25 cellular contexts compared by ENCODE assay signal in genomic region chr3:11382146-11382545, GRCh38.
"Had no signal": no experiment of that assay in that cellular context is flagged by ENCODE, and none has a peak within 500 bp of the region (broad histone marks: within the 10 kb centered on the region; RNA-seq: fewer than 3 reads in every experiment).

No MANE protein-coding gene starts in this region.

- H3K9me3 Mint-ChIP-seq: activated CD4-positive, alpha-beta memory T cell treated with anti-CD3 and anti-CD28 coated beads, Interleukin-2, amount 10 ng/mL, durations not matched to agents 7 days and 5 days; activated CD4-positive, alpha-beta T cell treated with anti-CD3 and anti-CD28 coated beads, Interleukin-2, amount 10 ng/mL, durations not matched to agents 7 days and 5 days; activated naive CD4-positive, alpha-beta T cell treated with anti-CD3 and anti-CD28 coated beads, Interleukin-2, amount 10 ng/mL, durations not matched to agents 7 days and 5 days; activated naive CD8-positive, alpha-beta T cell treated with anti-CD3 and anti-CD28 coated beads, Interleukin-2, amount 10 ng/mL, durations not matched to agents 7 days and 5 days; activated T-cell treated with anti-CD3 and anti-CD28 coated beads, Interleukin-2, amount 50 U/mL, for 24 hours; dendritic cell treated with granulocyte-macrophage colony-stimulating factor and Interleukin-4, amounts not matched to agents 40 ng/mL and 50 ng/mL, for 4 days; endodermal cell; naive thymus-derived CD8-positive, alpha-beta T cell had no signal

- DNase-seq: activated CD4-positive, alpha-beta memory T cell treated with anti-CD3 and anti-CD28 coated beads, Interleukin-2, amount 10 ng/mL, durations not matched to agents 7 days and 5 days; activated CD4-positive, alpha-beta T cell treated with anti-CD3 and anti-CD28 coated beads, Interleukin-2, amount 10 ng/mL, durations not matched to agents 7 days and 5 days; activated CD4-positive, CD25-positive, alpha-beta regulatory T cell treated with anti-CD3 and anti-CD28 coated beads, Interleukin-2, amount 50 U/mL, for 72 hours; activated CD8-positive, alpha-beta memory T cell treated with anti-CD3 and anti-CD28 coated beads, Interleukin-2, amount 50 U/mL, for 48 hours; activated gamma-delta T cell; activated naive CD4-positive, alpha-beta T cell treated with anti-CD3 and anti-CD28 coated beads, Interleukin-2, amount 10 ng/mL, durations not matched to agents 7 days and 5 days; activated naive CD8-positive, alpha-beta T cell treated with anti-CD3 and anti-CD28 coated beads, Interleukin-2, amount 10 ng/mL, durations not matched to agents 7 days and 5 days; activated T-cell treated with anti-CD3 and anti-CD28 coated beads, Interleukin-2, amount 50 U/mL, for 24 hours; amniotic stem cell; central memory CD4-positive, alpha-beta T cell; endodermal cell; foreskin fibroblast; left ventricle myocardium inferior; naive thymus-derived CD8-positive, alpha-beta T cell; right lobe of liver; stimulated activated CD4-positive, alpha-beta T cell treated with anti-CD3 and anti-CD28 coated beads, Interleukin-12 subunit alpha, Interleukin-12 subunit beta, amount 100 ng/mL, for 4 hours; stimulated activated CD4-positive, alpha-beta T cell treated with anti-CD3 and anti-CD28 coated beads, Interleukin-4, amount 100 ng/mL, for 1 hour; stimulated activated naive CD8-positive, alpha-beta T cell treated with anti-CD3 and anti-CD28 coated beads, Interleukin-15, Interleukin-2, amounts not matched to agents 100 U/mL and 50 U/mL, for 24 hours; T-helper 17 cell; T1000; upper lobe of left lung had no signal

- H3K4me1 Mint-ChIP-seq: activated CD4-positive, alpha-beta memory T cell treated with anti-CD3 and anti-CD28 coated beads, Interleukin-2, amount 10 ng/mL, durations not matched to agents 7 days and 5 days; activated CD4-positive, alpha-beta T cell treated with anti-CD3 and anti-CD28 coated beads, Interleukin-2, amount 10 ng/mL, durations not matched to agents 7 days and 5 days; activated naive CD4-positive, alpha-beta T cell treated with anti-CD3 and anti-CD28 coated beads, Interleukin-2, amount 10 ng/mL, durations not matched to agents 7 days and 5 days; activated naive CD8-positive, alpha-beta T cell treated with anti-CD3 and anti-CD28 coated beads, Interleukin-2, amount 10 ng/mL, durations not matched to agents 7 days and 5 days; naive thymus-derived CD8-positive, alpha-beta T cell had no signal

- H3K27ac Mint-ChIP-seq: activated CD4-positive, alpha-beta memory T cell treated with anti-CD3 and anti-CD28 coated beads, Interleukin-2, amount 10 ng/mL, durations not matched to agents 7 days and 5 days; activated CD4-positive, alpha-beta T cell treated with anti-CD3 and anti-CD28 coated beads, Interleukin-2, amount 10 ng/mL, durations not matched to agents 7 days and 5 days; activated naive CD4-positive, alpha-beta T cell treated with anti-CD3 and anti-CD28 coated beads, Interleukin-2, amount 10 ng/mL, durations not matched to agents 7 days and 5 days; activated naive CD8-positive, alpha-beta T cell treated with anti-CD3 and anti-CD28 coated beads, Interleukin-2, amount 10 ng/mL, durations not matched to agents 7 days and 5 days; activated T-cell treated with anti-CD3 and anti-CD28 coated beads, Interleukin-2, amount 50 U/mL, for 24 hours; dendritic cell treated with granulocyte-macrophage colony-stimulating factor and Interleukin-4, amounts not matched to agents 40 ng/mL and 50 ng/mL, for 4 days; endodermal cell; T-helper 17 cell had no signal

- H3K4me3 ChIP-seq: breast epithelium, left ventricle myocardium inferior, lung, right lobe of liver, upper lobe of left lung had no signal

- H3K27me3 Mint-ChIP-seq: activated CD4-positive, alpha-beta memory T cell treated with anti-CD3 and anti-CD28 coated beads, Interleukin-2, amount 10 ng/mL, durations not matched to agents 7 days and 5 days; activated CD4-positive, alpha-beta T cell treated with anti-CD3 and anti-CD28 coated beads, Interleukin-2, amount 10 ng/mL, durations not matched to agents 7 days and 5 days; activated naive CD4-positive, alpha-beta T cell treated with anti-CD3 and anti-CD28 coated beads, Interleukin-2, amount 10 ng/mL, durations not matched to agents 7 days and 5 days; activated naive CD8-positive, alpha-beta T cell treated with anti-CD3 and anti-CD28 coated beads, Interleukin-2, amount 10 ng/mL, durations not matched to agents 7 days and 5 days; activated T-cell treated with anti-CD3 and anti-CD28 coated beads, Interleukin-2, amount 50 U/mL, for 24 hours; dendritic cell treated with granulocyte-macrophage colony-stimulating factor and Interleukin-4, amounts not matched to agents 40 ng/mL and 50 ng/mL, for 4 days; naive thymus-derived CD8-positive, alpha-beta T cell; T-helper 17 cell had no signal

- H3K27ac ChIP-seq: breast epithelium, left ventricle myocardium inferior, right lobe of liver, upper lobe of left lung had no signal

- H3K4me3 Mint-ChIP-seq: activated CD4-positive, alpha-beta memory T cell treated with anti-CD3 and anti-CD28 coated beads, Interleukin-2, amount 10 ng/mL, durations not matched to agents 7 days and 5 days; activated CD4-positive, alpha-beta T cell treated with anti-CD3 and anti-CD28 coated beads, Interleukin-2, amount 10 ng/mL, durations not matched to agents 7 days and 5 days; activated naive CD4-positive, alpha-beta T cell treated with anti-CD3 and anti-CD28 coated beads, Interleukin-2, amount 10 ng/mL, durations not matched to agents 7 days and 5 days; activated naive CD8-positive, alpha-beta T cell treated with anti-CD3 and anti-CD28 coated beads, Interleukin-2, amount 10 ng/mL, durations not matched to agents 7 days and 5 days; activated T-cell treated with anti-CD3 and anti-CD28 coated beads, Interleukin-2, amount 50 U/mL, for 24 hours; dendritic cell treated with granulocyte-macrophage colony-stimulating factor and Interleukin-4, amounts not matched to agents 40 ng/mL and 50 ng/mL, for 4 days; endodermal cell; naive thymus-derived CD8-positive, alpha-beta T cell had no signal

- H3K9me3 ChIP-seq: breast epithelium, left ventricle myocardium inferior, right lobe of liver, upper lobe of left lung had no signal

- H3K27me3 ChIP-seq: breast epithelium, right lobe of liver, upper lobe of left lung had no signal

- H3K36me3 ChIP-seq: breast epithelium, left ventricle myocardium inferior, right lobe of liver had no signal

- H3K4me1 ChIP-seq: right lobe of liver had no signal

- ATAC-seq: esophagus mucosa; naive thymus-derived CD8-positive, alpha-beta T cell; right lobe of liver; stimulated activated naive CD8-positive, alpha-beta T cell treated with anti-CD3 and anti-CD28 coated beads, Interleukin-15, Interleukin-2, amounts not matched to agents 100 U/mL and 50 U/mL, for 24 hours; T-helper 17 cell had no signal
